1 cellular context compared by ENCODE assay signal in genomic region chrX:40108959-40109287, GRCh38.
TF ChIP-seq lines count a peak whose summit lies in the region.

No MANE protein-coding gene starts in this region.

TF ChIP-seq in HepG2, 621 proteins besides CTCF, POLR2A, EP300 and RAD21 (continued from another document):
- 0 out of 2 replicates have a peak, but pooled peaks have one; percentile 23 for TF ChIP-seq MXD1 (CRISPR knock-in tag; IDR thresholded peaks at IDR 0.05)
- no peak for TF ChIP-seq STAT5B (CRISPR knock-in tag; IDR thresholded peaks at IDR 0.05)
- no peak for TF ChIP-seq SRSF9 (IDR thresholded peaks at IDR 0.05; ENCODE audit: borderline replicate concordance, insufficient read depth, low read depth, low read length, poor library complexity, severe bottlenecking)
- no peak for TF ChIP-seq ZNF234 (CRISPR knock-in tag; conservative IDR thresholded peaks at IDR 0.05)
- no peak for TF ChIP-seq NFRKB (IDR thresholded peaks at IDR 0.05)
- no peak for TF ChIP-seq ERF (CRISPR knock-in tag; IDR thresholded peaks at IDR 0.05)
- no peak for TF ChIP-seq ZNF414 (CRISPR knock-in tag; IDR thresholded peaks at IDR 0.05)
- no peak for TF ChIP-seq CBX1 (IDR thresholded peaks at IDR 0.05; ENCODE audit: low read depth)
- TF ChIP-seq ZMAT3 (CRISPR knock-in tag; conservative IDR thresholded peaks at IDR 0.05): no peak
- 0 out of 2 replicates have a peak, but pooled peaks have one; percentile 43 for TF ChIP-seq ZNF639 (CRISPR knock-in tag; conservative IDR thresholded peaks at IDR 0.05)
- TF ChIP-seq ATF2 (CRISPR knock-in tag; IDR thresholded peaks at IDR 0.05): no peak
- no peak for TF ChIP-seq ZNF691 (CRISPR knock-in tag; IDR thresholded peaks at IDR 0.05; ENCODE audit: borderline replicate concordance, low read depth)
- no peak for TF ChIP-seq ZNF207 (IDR thresholded peaks at IDR 0.05; ENCODE audit: borderline replicate concordance)
- TF ChIP-seq NR0B2 (CRISPR knock-in tag; IDR thresholded peaks at IDR 0.05): no peak
- TF ChIP-seq PATZ1 (CRISPR knock-in tag; IDR thresholded peaks at IDR 0.05): 0 out of 2 replicates have a peak, but pooled peaks have one; percentile 22
- TF ChIP-seq ZXDC (CRISPR knock-in tag; IDR thresholded peaks at IDR 0.05): no peak
